2 cellular contexts compared by ENCODE assay signal in genomic region chr4:184538023-184538599, GRCh38.
TF ChIP-seq lines count a peak whose summit lies in the region.

No MANE protein-coding gene starts in this region.

TF ChIP-seq in HCT116, 20 proteins besides CTCF, POLR2A, EP300 and RAD21 (continued from another document):
- no peak for TF ChIP-seq REST (IDR thresholded peaks at IDR 0.05; ENCODE audit: low read depth)

TF ChIP-seq in SK-N-SH treated with all-trans-retinoic acid at 6 μM for 48 hours, 23 proteins besides CTCF, POLR2A, EP300 and RAD21 (continued from another document):
- peak; percentile 64; the same call in 1 of the 2 replicates for TF ChIP-seq TSHZ2 (CRISPR knock-in tag; IDR thresholded peaks at IDR 0.05)
